Comparison of ENCODE assay signal across 8 cellular contexts in the genomic region with DNA sequence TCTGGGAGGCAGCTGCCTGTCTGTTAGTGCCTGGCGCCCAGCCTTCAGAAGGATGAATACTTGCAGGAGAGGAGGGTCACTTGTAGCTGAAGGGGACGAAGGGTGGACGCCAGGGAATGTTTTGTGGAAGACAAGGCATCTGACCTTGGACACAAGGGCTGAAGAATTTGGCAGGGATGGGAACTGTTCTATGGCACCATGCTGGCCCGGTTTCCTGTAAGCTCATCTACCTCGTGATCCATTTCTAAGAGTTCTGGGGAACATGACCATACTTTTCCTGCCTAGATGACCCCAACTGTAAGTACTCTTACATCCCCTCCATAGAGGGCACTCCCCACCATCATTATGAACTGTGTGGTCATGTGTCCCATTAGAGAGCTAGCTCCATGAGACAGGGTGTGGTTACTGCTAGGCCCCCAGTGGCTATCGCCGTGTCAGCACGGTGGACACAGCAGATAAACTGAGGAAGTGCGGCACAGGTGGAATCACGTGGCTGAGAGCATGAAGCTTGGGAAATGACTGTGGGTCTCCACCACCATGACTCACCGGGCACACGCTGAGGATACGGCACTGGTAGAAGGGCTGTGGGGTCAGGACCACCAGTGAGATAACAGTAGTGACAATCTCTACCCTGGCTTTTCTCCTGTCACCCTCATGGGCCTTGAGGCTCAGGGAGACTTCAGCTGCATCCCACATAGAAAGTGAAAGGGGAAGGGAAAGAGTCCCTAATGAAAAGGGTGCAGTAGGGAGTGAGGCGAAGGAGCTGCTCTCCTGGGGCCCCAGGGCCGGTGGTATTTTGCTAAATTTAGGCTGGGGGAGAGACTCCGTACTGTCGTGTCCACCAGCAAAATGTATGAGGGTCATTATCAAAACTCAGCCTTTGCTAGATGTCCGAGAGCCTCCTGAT.
DNase-seq lines count a peak whose midpoint lies in the region; ATAC-seq and TF ChIP-seq lines count a peak whose summit lies in the region.

No MANE protein-coding gene starts in this region.

- peaks cover 6% of the 10 kb centered on the region for H3K4me1 ChIP-seq in CD8-positive, alpha-beta T cell (ENCODE audit: insufficient read depth, low read length)
- H3K4me1 ChIP-seq in Caco-2: no peaks in the 10 kb centered on the region
- peaks cover 7% of the 10 kb centered on the region for H3K4me1 ChIP-seq in suprapubic skin

- WGBS in suprapubic skin: 91% methylated on average over 15 of the region's 18 CpGs

- peak overlapping the region; percentile 55 for H3K27ac Mint-ChIP-seq in CD8-positive, alpha-beta T cell
- H3K27ac Mint-ChIP-seq in immature natural killer cell (peak overlapping the region; percentile 66 to 89 (median 76)), Caco-2 (ENCODE audit: unreplicated experiment) (no peak overlapping the region)

- ATAC-seq in CD8-positive, alpha-beta T cell: no peak
- ATAC-seq in GM19463 (IDR thresholded peaks at IDR 0.05; ENCODE audit: unreplicated experiment): peak; percentile 30
- ATAC-seq in HG03520 (IDR thresholded peaks at IDR 0.05; ENCODE audit: unreplicated experiment): peak; percentile 27

- no peak for TF ChIP-seq EP300 in suprapubic skin (IDR thresholded peaks at IDR 0.05)

- BruUV-seq in Caco-2 (replicated peaks; lab: Mats Ljungman, UMichigan): no TSS peak

- no peak overlapping the region for H3K4me3 ChIP-seq in CD8-positive, alpha-beta T cell (ENCODE audit: low read depth, low read length)
- H3K4me3 ChIP-seq in Caco-2 (ENCODE audit: low read depth, low read length) (no peak overlapping the region), suprapubic skin (no peak overlapping the region)

- peaks cover 40% of the 10 kb centered on the region for H3K4me1 Mint-ChIP-seq in CD8-positive, alpha-beta T cell (ENCODE audit: low read depth)
- H3K4me1 Mint-ChIP-seq in immature natural killer cell (peaks cover 35 to 53% of the 10 kb centered on the region in 2 donors), Caco-2 (ENCODE audit: low read depth, unreplicated experiment) (no peaks in the 10 kb centered on the region)

- peaks cover 80% of the 10 kb centered on the region for H3K36me3 Mint-ChIP-seq in CD8-positive, alpha-beta T cell
- H3K36me3 Mint-ChIP-seq in immature natural killer cell: peaks cover 20 to 46% (median 33%) of the 10 kb centered on the region in 3 donors
- peaks cover 12% of the 10 kb centered on the region for H3K36me3 Mint-ChIP-seq in Caco-2 (ENCODE audit: insufficient read depth, unreplicated experiment)

- CTCF ChIA-PET in CD8-positive, alpha-beta T cell (lab: Charles Lee): interaction anchor here (1.0 to 1.1 kb wide), 2 partner anchors 13 kb away, joined by 3 read pairs; no protein-coding TSS in a partner anchor
- CTCF ChIA-PET in Caco-2 (lab: Charles Lee): no interaction called here

- TF ChIP-seq CTCF in CD8-positive, alpha-beta T cell (IDR thresholded peaks at IDR 0.05): no peak
- TF ChIP-seq CTCF in Caco-2 (IDR thresholded peaks at IDR 0.05; ENCODE audit: insufficient read depth in 1 of 2, low read depth in 1 of 2, low read length in 1 of 2, severe bottlenecking in 1 of 2, unreplicated experiment in 1 of 2) (no peak), suprapubic skin (IDR thresholded peaks at IDR 0.05) (no peak)

- no peaks in the 10 kb centered on the region for H3K27me3 ChIP-seq in CD8-positive, alpha-beta T cell (ENCODE audit: insufficient read depth, low read length)
- H3K27me3 ChIP-seq in Caco-2 (replicated peaks; ENCODE audit: control insufficient read depth, insufficient read depth, low read length) (no peaks in the 10 kb centered on the region), suprapubic skin (no peaks in the 10 kb centered on the region)

- POLR2A ChIA-PET in CD8-positive, alpha-beta T cell (lab: Charles Lee): no interaction called here
- POLR2A ChIA-PET in Caco-2 (lab: Charles Lee): no interaction called here

- H3K4me3 Mint-ChIP-seq in CD8-positive, alpha-beta T cell: no peak overlapping the region
- H3K4me3 Mint-ChIP-seq in immature natural killer cell (peak overlapping the region; percentile 57 to 74 (median 70)), Caco-2 (ENCODE audit: unreplicated experiment) (no peak overlapping the region)

- H3K27me3 Mint-ChIP-seq in CD8-positive, alpha-beta T cell (ENCODE audit: low read depth): no peaks in the 10 kb centered on the region
- H3K27me3 Mint-ChIP-seq in immature natural killer cell (ENCODE audit: low read depth in 3 of 3): peaks cover 0 to 12% (median 9%) of the 10 kb centered on the region in 3 donors
- H3K27me3 Mint-ChIP-seq in Caco-2 (ENCODE audit: insufficient read depth, unreplicated experiment): no peaks in the 10 kb centered on the region

- no peaks in the 10 kb centered on the region for H3K9me3 Mint-ChIP-seq in CD8-positive, alpha-beta T cell
- H3K9me3 Mint-ChIP-seq in immature natural killer cell (no peaks in the 10 kb centered on the region), Caco-2 (ENCODE audit: unreplicated experiment) (peaks cover 9% of the 10 kb centered on the region)

- H3K9me3 ChIP-seq in CD8-positive, alpha-beta T cell (ENCODE audit: low read length): no peaks in the 10 kb centered on the region
- H3K9me3 ChIP-seq in Caco-2: no peaks in the 10 kb centered on the region
- H3K9me3 ChIP-seq in suprapubic skin: no peaks in the 10 kb centered on the region

- no peak overlapping the region for H3K27ac ChIP-seq in CD8-positive, alpha-beta T cell (ENCODE audit: low read depth, low read length)
- H3K27ac ChIP-seq in suprapubic skin: no peak overlapping the region

- peaks cover 25% of the 10 kb centered on the region for H3K36me3 ChIP-seq in CD8-positive, alpha-beta T cell (ENCODE audit: insufficient read depth, low read length)
- H3K36me3 ChIP-seq in Caco-2 (ENCODE audit: control insufficient read depth, insufficient read depth, low read length) (no peaks in the 10 kb centered on the region; the same call in 1 of the 2 replicates), suprapubic skin (peaks cover 45% of the 10 kb centered on the region)

- no peak for TF ChIP-seq POLR2A in suprapubic skin (IDR thresholded peaks at IDR 0.05)

- intact Hi-C loops in CD8-positive, alpha-beta T cell (cut with DNase I, micrococcal nuclease): no loop called here
- intact Hi-C loops in Caco-2 (cut with micrococcal nuclease; ENCODE audit: unreplicated experiment): no loop called here

- DNase-seq in CD8-positive, alpha-beta T cell: no peak
- DNase-seq in immature natural killer cell: no peak
- no peak for DNase-seq in Caco-2
- DNase-seq in stimulated activated CD4-positive, alpha-beta T cell treated with anti-CD3 and anti-CD28 coated beads, Interleukin-4, amount 100 ng/mL, for 24 hours: no peak
- DNase-seq in activated CD4-positive, CD25-positive, alpha-beta regulatory T cell (lab: John Stamatoyannopoulos, UW): no peak
- DNase-seq in suprapubic skin (ENCODE audit: low spot score in 2 of 2): no peak

Comparison
In these comparisons a context has a peak if more than half of its experiments do, and no peak if none do; other contexts are left out.
1. H3K4me3 Mint-ChIP-seq: peak in immature natural killer cell (5 of 5); none in CD8-positive, alpha-beta T cell (single experiment) and Caco-2 (single experiment).